9 cellular contexts compared by ENCODE assay signal in the genomic region with DNA sequence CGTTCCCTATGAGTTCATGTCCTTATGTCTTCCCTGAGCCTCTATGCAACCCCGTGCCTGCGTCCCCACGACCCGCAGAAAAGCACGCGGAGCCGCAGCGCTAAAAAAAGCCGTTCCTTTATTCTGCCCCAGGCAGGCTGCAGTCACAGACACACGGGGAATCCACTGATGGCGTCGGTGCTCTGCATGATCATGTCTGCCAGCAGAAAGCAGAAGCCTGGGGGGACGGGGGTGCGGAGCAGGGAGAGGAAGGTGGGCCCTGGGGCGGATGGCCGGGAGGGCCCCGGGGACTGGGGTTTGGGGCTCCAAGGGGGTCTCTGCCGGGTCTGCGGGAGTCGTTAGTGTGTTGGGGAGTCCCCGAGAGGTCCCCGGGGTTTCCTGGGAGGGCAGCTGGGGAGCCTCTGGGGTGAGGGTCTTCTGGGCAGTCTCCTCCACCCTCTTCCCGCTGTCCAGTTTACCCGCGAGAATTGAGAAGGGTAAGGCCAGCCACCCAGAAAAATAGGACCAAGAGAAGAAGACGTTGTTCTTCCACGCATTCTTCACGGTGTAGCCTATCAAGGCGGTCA. TPM values are rescaled to one million over a fixed set of nuclear protein-coding genes. Genes with fewer than 3 reads are reported as not detected.
DNase-seq lines count a peak whose midpoint lies in the region; ATAC-seq, FAIRE-seq and TF ChIP-seq lines count a peak whose summit lies in the region.
"Had no signal": no experiment of that assay in that cellular context is flagged by ENCODE, and none has a peak within 500 bp of the region (broad histone marks: within the 10 kb centered on the region; RNA-seq: fewer than 3 reads in every experiment).

No MANE protein-coding gene starts in this region.

- DNase-seq in activated CD4-positive, alpha-beta T cell treated with anti-CD3 and anti-CD28 coated beads, Interleukin-2, amount 50 U/mL, for 24 hours (ENCODE audit: low read depth in 1 of 2, low spot score in 1 of 2) = peak; percentile 17 to 22
- DNase-seq in esophagus muscularis mucosa (ENCODE audit: extremely low spot score) (no peak), occipital lobe (lab: John Stamatoyannopoulos, UW) (peak; percentile 39), GM12891 (ENCODE audit: insufficient read length, low spot score) (no peak), NCI-H187 treated with DMSO at 0.1 percent for 48 hours (lab: John Stamatoyannopoulos, UW) (no peak)

- H3K36me3 ChIP-seq in esophagus muscularis mucosa = no peaks in the 10 kb centered on the region

- no peak for TF ChIP-seq CTCF in esophagus muscularis mucosa (IDR thresholded peaks at IDR 0.05)

- intact Hi-C loops in esophagus muscularis mucosa (cut with DNase I) = loop anchor here (1.0 to 10.0 kb wide), 2 partner anchors 27 to 338 kb away; no protein-coding TSS in a partner anchor

- peaks cover 31 to 52% (median 50%) of the 10 kb centered on the region in 4 donors for H3K4me1 ChIP-seq in esophagus muscularis mucosa

- TF ChIP-seq EP300 in esophagus muscularis mucosa (IDR thresholded peaks at IDR 0.05) = no peak

- no peaks in the 10 kb centered on the region for H3K9me3 ChIP-seq in esophagus muscularis mucosa

- 0% methylated on average over 21 of the region's 30 CpGs for WGBS in esophagus muscularis mucosa

- TF ChIP-seq POLR2A in esophagus muscularis mucosa (IDR thresholded peaks at IDR 0.05; ENCODE audit: low read depth) (peak; percentile 63), GM12891 (IDR thresholded peaks at IDR 0.05; ENCODE audit: low read depth, low read length) (no peak)

- H3K4me3 ChIP-seq in esophagus muscularis mucosa = peak overlapping the region; percentile 67 to 86 (median 75)

- peak overlapping the region; percentile 95 to 99 (median 97) for H3K27ac ChIP-seq in esophagus muscularis mucosa (replicated peaks in 1 of 4)

- ATAC-seq in GM18502 (IDR thresholded peaks at IDR 0.05; ENCODE audit: poor library complexity, unreplicated experiment) (peak; percentile 10), HG03432 (IDR thresholded peaks at IDR 0.05; ENCODE audit: unreplicated experiment) (peak; percentile 12), HG03439 (IDR thresholded peaks at IDR 0.05; ENCODE audit: unreplicated experiment) (no peak)

- no peaks in the 10 kb centered on the region for H3K27me3 ChIP-seq in esophagus muscularis mucosa

- FAIRE-seq in GM12891 (lab: Jason Lieb, UNC) = no peak

TF ChIP-seq in GM12891, 5 proteins besides CTCF, POLR2A, EP300 and RAD21:
- TF ChIP-seq POLR2AphosphoS5 (IDR thresholded peaks at IDR 0.05; ENCODE audit: low read depth, low read length) (no peak), PAX5 (IDR thresholded peaks at IDR 0.05; ENCODE audit: insufficient read depth, low read length, severe bottlenecking) (no peak), SPI1 (IDR thresholded peaks at IDR 0.05; ENCODE audit: low read depth, low read length) (no peak), POU2F2 (IDR thresholded peaks at IDR 0.05; ENCODE audit: low read depth, low read length) (no peak), TAF1 (IDR thresholded peaks at IDR 0.05; ENCODE audit: low read depth, low read length) (no peak)

RNA-seq across cellular contexts. Expression of a gene that starts 0.9 kb away (rescaled TPM):
- total RNA-seq in esophagus muscularis mucosa (100 to 1,000 TPM in 2 of 4 donors, 10 to 100 TPM in 2; 86.3 to 121 (median 106) TPM), occipital lobe (49.8 TPM)
- 106 TPM for polyA plus RNA-seq in GM12891 (2012; ENCODE audit: low read depth, missing spikeins)

RNA-seq across cellular contexts. Expression of a gene that starts 1.7 kb away (rescaled TPM):
- not detected for total RNA-seq in esophagus muscularis mucosa
- total RNA-seq in occipital lobe = not detected
- polyA plus RNA-seq in GM12891 (2012; ENCODE audit: low read depth, missing spikeins) = 1.0 TPM
- total RNA-seq: subcutaneous adipose tissue had no signal

RNA-seq across cellular contexts. Expression of a gene that starts 5.4 kb away (rescaled TPM):
- total RNA-seq in esophagus muscularis mucosa = 1 to 10 TPM in 3 of 4 donors, not detected in 1; 1.5 to 4.1 (median 2.4) TPM
- not detected for total RNA-seq in occipital lobe
- 19.4 TPM for polyA plus RNA-seq in GM12891 (2012; ENCODE audit: low read depth, missing spikeins)

RNA-seq across cellular contexts. Expression of a gene that starts 20.7 kb away (rescaled TPM):
- total RNA-seq in esophagus muscularis mucosa = not detected
- not detected for total RNA-seq in occipital lobe
- 1.5 TPM for polyA plus RNA-seq in GM12891 (2012; ENCODE audit: low read depth, missing spikeins)
- total RNA-seq: subcutaneous adipose tissue had no signal

RNA-seq across cellular contexts. Expression of a gene that starts 23.3 kb away (rescaled TPM):
- total RNA-seq in esophagus muscularis mucosa (not detected), occipital lobe (not detected)
- polyA plus RNA-seq in GM12891 (2012; ENCODE audit: low read depth, missing spikeins) = 0.26 TPM
- total RNA-seq: subcutaneous adipose tissue had no signal

Comparison
In these comparisons a context has a peak if more than half of its experiments do, and no peak if none do; other contexts are left out.
1. DNase-seq: peak in activated CD4-positive, alpha-beta T cell treated with anti-CD3 and anti-CD28 coated beads, Interleukin-2, amount 50 U/mL, for 24 hours (2 of 2) and occipital lobe (single experiment); none in esophagus muscularis mucosa (single experiment), GM12891 (single experiment) and NCI-H187 treated with DMSO at 0.1 percent for 48 hours (single experiment).